ENCODE assay signal across 9 cellular contexts in the genomic region with DNA sequence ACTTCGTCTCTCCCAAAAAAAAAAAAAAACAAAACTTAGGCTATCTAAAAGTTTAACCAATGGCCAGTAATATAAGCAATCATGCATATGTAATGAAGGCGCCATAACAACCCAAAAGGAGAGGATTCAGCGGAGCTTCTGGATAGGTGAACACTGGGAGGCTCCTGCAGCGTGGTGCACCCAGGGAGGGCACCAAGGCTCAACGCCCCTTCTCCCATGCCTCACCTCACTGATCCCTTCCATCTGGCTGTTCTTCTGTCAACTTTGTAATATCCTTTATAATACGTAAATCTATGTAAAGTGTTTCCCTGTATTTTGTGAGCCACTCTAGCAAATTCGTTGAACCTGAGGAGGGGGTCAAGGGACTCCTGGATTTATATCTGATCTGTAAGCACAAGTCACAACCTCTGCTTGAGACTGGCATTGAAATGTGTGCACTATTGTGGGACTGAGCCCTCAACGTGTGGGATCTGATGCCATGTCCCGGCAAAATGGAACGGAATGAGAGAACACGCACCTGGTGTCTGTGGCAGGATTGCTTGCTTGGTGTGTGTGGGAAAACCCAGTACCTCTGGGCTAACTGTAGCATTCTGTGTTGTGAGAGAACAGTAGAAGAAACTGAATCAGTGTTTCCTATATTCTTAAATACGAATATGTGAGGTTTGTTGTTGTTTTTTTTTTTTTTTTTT. TPM values are rescaled to one million over a fixed set of nuclear protein-coding genes. Genes with fewer than 3 reads are reported as not detected.
DNase-seq lines count a peak whose midpoint lies in the region; ATAC-seq, FAIRE-seq and TF ChIP-seq lines count a peak whose summit lies in the region.
"Had no signal": no experiment of that assay in that cellular context is flagged by ENCODE, and none has a peak within 500 bp of the region (broad histone marks: within the 10 kb centered on the region; RNA-seq: fewer than 3 reads in every experiment).

No MANE protein-coding gene starts in this region.

- TF ChIP-seq CTCF in CD4-positive, alpha-beta T cell (IDR thresholded peaks at IDR 0.05): no peak
- TF ChIP-seq CTCF in OCI-LY3 (IDR thresholded peaks at IDR 0.05; ENCODE audit: low read depth, low read length): no peak
- TF ChIP-seq CTCF in endodermal cell (conservative IDR thresholded peaks at IDR 0.05): no peak
- no peak for TF ChIP-seq CTCF in ovary (IDR thresholded peaks at IDR 0.05)

- peak overlapping the region; percentile 65 for H3K4me3 ChIP-seq in OCI-LY3 (ENCODE audit: low read length)
- peak overlapping the region; percentile 21 for H3K4me3 ChIP-seq in endodermal cell (ENCODE audit: low read length)
- peak overlapping the region; percentile 82 for H3K4me3 ChIP-seq in ovary

- intact Hi-C loops in CD4-positive, alpha-beta T cell (cut with DNase I, micrococcal nuclease): loop anchor here (1.0 to 10.0 kb wide), 5 partner anchors 34 to 456 kb away; partner anchors contain the start of genes ZNF160 (in 1 of the 2), ZNF347 (in 1 of the 2), ZNF525 (in 1 of the 2) and ZNF611 (in 1 of the 2)
- intact Hi-C loops in ovary (cut with DNase I): loop anchor here in 2 of 4 donors (5.0 to 10.0 kb wide), 3 partner anchors 201 to 321 kb away; partner anchors contain the start of gene ZNF765 (in 1 of the 2)

- no peak for DNase-seq in CD4-positive, alpha-beta T cell
- DNase-seq in endodermal cell (no peak), ovary (no peak), H54 (ENCODE audit: insufficient read length, low spot score) (no peak)
- DNase-seq in stimulated activated CD4-positive, alpha-beta T cell treated with anti-CD3 and anti-CD28 coated beads, Interleukin-4, amount 100 ng/mL, for 4 hours: no peak

- 80 to 86% methylated on average over 6 to 12 of the region's 12 CpGs for WGBS in endodermal cell (ENCODE audit: insufficient coverage in 1 of 2, insufficient read length in 1 of 2), 2 experiments
- WGBS in ovary, 3 donors: 40 to 47% (median 41%) methylated on average over 12 of the region's 12 CpGs

- H3K79me2 ChIP-seq in OCI-LY3 (ENCODE audit: low read length): no peaks in the 10 kb centered on the region

- H3K36me3 ChIP-seq in OCI-LY3 (replicated peaks; ENCODE audit: low read depth, low read length) (peaks cover 5% of the 10 kb centered on the region), endodermal cell (ENCODE audit: control insufficient read depth, insufficient read depth, low read length) (peaks cover 7% of the 10 kb centered on the region), ovary (no peaks in the 10 kb centered on the region)

- no peaks in the 10 kb centered on the region for H3K27me3 ChIP-seq in CD4-positive, alpha-beta T cell (ENCODE audit: control insufficient read depth, insufficient read depth, low read length)
- H3K27me3 ChIP-seq in OCI-LY3 (ENCODE audit: low read depth, low read length): no peaks in the 10 kb centered on the region
- H3K27me3 ChIP-seq in endodermal cell (ENCODE audit: control insufficient read depth, insufficient read depth, low read length, poor library complexity, severe bottlenecking): no peaks in the 10 kb centered on the region
- H3K27me3 ChIP-seq in ovary: no peaks in the 10 kb centered on the region

- peaks cover 12% of the 10 kb centered on the region for H3K9me3 ChIP-seq in CD4-positive, alpha-beta T cell (ENCODE audit: control insufficient read depth, low read length)
- no peaks in the 10 kb centered on the region for H3K9me3 ChIP-seq in OCI-LY3 (ENCODE audit: insufficient read depth, low read length)
- H3K9me3 ChIP-seq in endodermal cell (ENCODE audit: control insufficient read depth, low read length): peaks cover 24% of the 10 kb centered on the region
- no peaks in the 10 kb centered on the region for H3K9me3 ChIP-seq in ovary

- peaks cover 66% of the 10 kb centered on the region for H3K36me3 Mint-ChIP-seq in CD4-positive, alpha-beta T cell (ENCODE audit: low read depth)
- H3K36me3 Mint-ChIP-seq in endodermal cell (ENCODE audit: low read depth): peaks cover 26% of the 10 kb centered on the region

- H4K20me1 ChIP-seq in OCI-LY3 (ENCODE audit: insufficient read depth, low read length): no peaks in the 10 kb centered on the region

- POLR2A ChIA-PET in CD4-positive, alpha-beta T cell (lab: Charles Lee): no interaction called here

- H3K4me2 ChIP-seq in OCI-LY3 (ENCODE audit: low read length): peak overlapping the region; percentile 47

- ATAC-seq in CD4-positive, alpha-beta T cell (ENCODE audit: poor library complexity): no peak
- ATAC-seq in GM19452 (IDR thresholded peaks at IDR 0.05; ENCODE audit: unreplicated experiment): no peak
- ATAC-seq in HG02623 (IDR thresholded peaks at IDR 0.05; ENCODE audit: unreplicated experiment): no peak

- H3K4me1 Mint-ChIP-seq in CD4-positive, alpha-beta T cell (ENCODE audit: low read depth): peaks cover 42% of the 10 kb centered on the region
- peaks cover 10% of the 10 kb centered on the region for H3K4me1 Mint-ChIP-seq in endodermal cell

- H3K27ac Mint-ChIP-seq in CD4-positive, alpha-beta T cell: peak overlapping the region; percentile 88
- no peak overlapping the region for H3K27ac Mint-ChIP-seq in endodermal cell

- FAIRE-seq in H54 (lab: Jason Lieb, UNC): no peak
- FAIRE-seq: GM18507 had no signal

- H3K4me1 ChIP-seq in OCI-LY3 (ENCODE audit: low read length): no peaks in the 10 kb centered on the region
- H3K4me1 ChIP-seq in endodermal cell (ENCODE audit: control insufficient read depth, insufficient read depth, low read length): no peaks in the 10 kb centered on the region
- H3K4me1 ChIP-seq in ovary (ENCODE audit: insufficient read depth): peaks cover 4% of the 10 kb centered on the region

- CTCF ChIA-PET in CD4-positive, alpha-beta T cell (lab: Charles Lee): no interaction called here

- H3K9ac ChIP-seq in OCI-LY3 (ENCODE audit: low read length) (no peak overlapping the region), endodermal cell (ENCODE audit: extremely low read depth, low read length, poor library complexity, severe bottlenecking) (no peak overlapping the region)

- peak overlapping the region; percentile 94 for H3K4me3 Mint-ChIP-seq in CD4-positive, alpha-beta T cell
- peak overlapping the region; percentile 90 for H3K4me3 Mint-ChIP-seq in endodermal cell

- H3K9me3 Mint-ChIP-seq in CD4-positive, alpha-beta T cell: peaks cover 2% of the 10 kb centered on the region
- H3K9me3 Mint-ChIP-seq in endodermal cell: peaks cover 17% of the 10 kb centered on the region

- TF ChIP-seq POLR2A in ovary (IDR thresholded peaks at IDR 0.05) (no peak), H54 (IDR thresholded peaks at IDR 0.05; ENCODE audit: low read depth, low read length) (no peak)

- no peak overlapping the region for H3K27ac ChIP-seq in CD4-positive, alpha-beta T cell (ENCODE audit: low read depth, low read length)
- H3K27ac ChIP-seq in OCI-LY3 (ENCODE audit: low read length): no peak overlapping the region
- no peak overlapping the region for H3K27ac ChIP-seq in endodermal cell (ENCODE audit: low read depth, low read length)
- no peak overlapping the region for H3K27ac ChIP-seq in ovary

- H3K27me3 Mint-ChIP-seq in CD4-positive, alpha-beta T cell: no peaks in the 10 kb centered on the region
- peaks cover 16% of the 10 kb centered on the region for H3K27me3 Mint-ChIP-seq in endodermal cell (ENCODE audit: insufficient read depth)

- peak overlapping the region; percentile 20; the same call in 1 of the 2 replicates for H2AFZ ChIP-seq in OCI-LY3 (ENCODE audit: low read depth, low read length)

- no peak for TF ChIP-seq EP300 in ovary (IDR thresholded peaks at IDR 0.05)

RNA-seq across cellular contexts. Expression of gene ZNF665, which starts 0.5 kb away (rescaled TPM):
- 1 to 10 TPM; 2.1 to 3.2 TPM for total RNA-seq in CD4-positive, alpha-beta T cell
- total RNA-seq in endodermal cell (1 to 10 TPM; 7.6 to 8.6 TPM), ovary (10 to 100 TPM in 3 of 7 donors, 1 to 10 TPM in 4; 3.9 to 13.0 (median 8.8) TPM)
- 5.8 TPM for polyA plus RNA-seq in endodermal cell (2013, experiment 1 of 2)
- 4.8 TPM for polyA plus RNA-seq in endodermal cell (2013, experiment 2 of 2)
- polyA plus RNA-seq in ovary: 10 to 100 TPM in 1 of 2 donors, 1 to 10 TPM in 1; 9.2 to 10.2 TPM

RNA-seq across cellular contexts. Expression of gene ZNF347, which starts 34.8 kb away (rescaled TPM):
- 1 to 10 TPM; 3.8 to 3.9 TPM for total RNA-seq in CD4-positive, alpha-beta T cell
- 10 to 100 TPM; 17.7 to 25.5 TPM for total RNA-seq in endodermal cell
- 7.9 TPM for polyA plus RNA-seq in endodermal cell (2013, experiment 1 of 2)
- 7.3 TPM for polyA plus RNA-seq in endodermal cell (2013, experiment 2 of 2)
- total RNA-seq in ovary: 10 to 100 TPM; 10.6 to 20.5 (median 15.6) TPM
- 1 to 10 TPM; 4.4 to 9.5 TPM for polyA plus RNA-seq in ovary

Comparison
In these comparisons a context has a peak if more than half of its experiments do, and no peak if none do; other contexts are left out.
1. H3K4me3 ChIP-seq: peak in every context shown above with its lines; median percentile 82 in ovary; 65 in OCI-LY3; 21 in endodermal cell.